16 cellular contexts compared by ENCODE assay signal in the genomic region with DNA sequence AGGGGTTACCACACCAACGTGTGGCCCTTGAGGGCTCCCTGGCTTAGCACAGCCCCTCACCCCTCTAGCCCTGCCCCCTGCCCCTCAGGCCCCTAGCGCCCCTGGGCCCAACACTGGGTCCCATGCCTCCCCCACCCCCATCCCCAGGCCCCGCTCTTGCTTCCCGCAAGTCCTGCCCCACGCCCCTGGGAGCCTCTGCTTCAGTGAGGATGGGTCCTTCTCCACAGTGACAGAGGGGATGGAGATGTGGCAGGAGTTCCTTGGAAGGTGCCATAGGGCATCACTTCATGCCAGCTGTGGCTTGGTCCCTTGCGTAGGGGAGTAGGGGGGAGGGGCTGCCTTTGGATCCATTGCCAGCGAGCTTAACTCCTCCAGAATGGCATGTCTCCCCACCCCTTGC. TPM values are rescaled to one million over a fixed set of nuclear protein-coding genes. Genes with fewer than 3 reads are reported as not detected.
DNase-seq lines count a peak whose midpoint lies in the region; ATAC-seq, FAIRE-seq and TF ChIP-seq lines count a peak whose summit lies in the region.
"Had no signal": no experiment of that assay in that cellular context is flagged by ENCODE, and none has a peak within 500 bp of the region (broad histone marks: within the 10 kb centered on the region; RNA-seq: fewer than 3 reads in every experiment).

No MANE protein-coding gene starts in this region.

- peak overlapping the region; percentile 98 for H2AK9ac ChIP-seq in IMR-90 (replicated peaks; ENCODE audit: low read depth, low read length, poor library complexity)

- H3K23ac ChIP-seq in IMR-90 (ENCODE audit: low read depth, low read length): 0 out of 2 replicates have a peak overlapping the region, but pooled peaks have one; percentile 43

- peak overlapping the region; percentile 99 for H2AK5ac ChIP-seq in IMR-90 (ENCODE audit: low read depth, low read length)

- peak overlapping the region; percentile 80 for H3K27ac ChIP-seq in IMR-90 (ENCODE audit: insufficient read depth, low read length)
- H3K27ac ChIP-seq in breast epithelium: peak overlapping the region; percentile 0 to 90
- H3K27ac ChIP-seq in kidney (ENCODE audit: low read depth in 2 of 2, low read length in 2 of 2): peak overlapping the region in 1 of 2 donors; percentile 96
- H3K27ac ChIP-seq in spleen: peak overlapping the region; percentile 36 to 95 (median 92)
- H3K27ac ChIP-seq: neural progenitor cell had no signal

- peak overlapping the region; percentile 88 for H3K14ac ChIP-seq in IMR-90 (replicated peaks; ENCODE audit: low read depth, low read length)

- no peaks in the 10 kb centered on the region for H3K36me3 ChIP-seq in IMR-90 (ENCODE audit: control insufficient read depth, insufficient read depth, low read length)
- no peaks in the 10 kb centered on the region for H3K36me3 ChIP-seq in breast epithelium
- H3K36me3 ChIP-seq in kidney (ENCODE audit: control insufficient read depth in 1 of 2, insufficient read depth in 2 of 2, low read length in 2 of 2): no peaks in the 10 kb centered on the region
- no peaks in the 10 kb centered on the region for H3K36me3 ChIP-seq in spleen
- H3K36me3 ChIP-seq: neural progenitor cell had no signal

- dilution Hi-C loops in IMR-90 (cut with HindIII; ENCODE audit: low sequenced_read_pairs, unreplicated experiment): no loop called here

- peaks cover 0 to 11% of the 10 kb centered on the region in 2 experiments; a peak in 1 of 4 replicates for H3K79me1 ChIP-seq in IMR-90 (ENCODE audit: low read depth in 1 of 2, low read length in 2 of 2)

- CTCF ChIA-PET in IMR-90 (lab: Yijun Ruan, JAX): no interaction called here

- intact Hi-C loops in IMR-90 (cut with micrococcal nuclease) (no loop called here), breast epithelium (cut with DNase I; ENCODE audit: low total_unique reads) (no loop called here), kidney (cut with DNase I) (no loop called here), spleen (cut with DNase I; ENCODE audit: low total_unique reads) (no loop called here)

- H3K9me3 ChIP-seq in IMR-90 (ENCODE audit: control insufficient read depth, insufficient read depth, low read length): no peaks in the 10 kb centered on the region
- no peaks in the 10 kb centered on the region for H3K9me3 ChIP-seq in breast epithelium
- H3K9me3 ChIP-seq in kidney (ENCODE audit: control insufficient read depth in 1 of 2, low read length in 2 of 2): no peaks in the 10 kb centered on the region
- peaks cover 0 to 15% (median 13%) of the 10 kb centered on the region in 8 donors for H3K9me3 ChIP-seq in spleen

- no peak overlapping the region for H3K56ac ChIP-seq in IMR-90 (ENCODE audit: extremely low read depth, insufficient read depth, low read length)

- no peak overlapping the region for H3K9ac ChIP-seq in IMR-90 (ENCODE audit: low read depth, low read length)
- H3K9ac ChIP-seq in kidney (ENCODE audit: low read length in 2 of 2): peak overlapping the region in 1 of 2 donors; percentile 5
- H3K9ac ChIP-seq: neural progenitor cell had no signal

- no CpG with 5 or more reads among the region's 7 CpGs for WGBS in IMR-90 (ENCODE audit: extremely low coverage in 2 of 2, insufficient read length in 1 of 2), 2 experiments
- WGBS in spleen, 5 donors: 87 to 96% (median 88%) methylated on average over 5 to 7 of the region's 7 CpGs

- peak overlapping the region; percentile 100 for H4K91ac ChIP-seq in IMR-90 (ENCODE audit: insufficient read depth, low read depth, low read length)

- H2BK20ac ChIP-seq in IMR-90 (ENCODE audit: low read depth, low read length): peak overlapping the region; percentile 79

- H3K9me1 ChIP-seq in IMR-90 (ENCODE audit: insufficient read depth, low read length): peaks cover 32% of the 10 kb centered on the region

- no peaks in the 10 kb centered on the region for H4K20me1 ChIP-seq in IMR-90 (ENCODE audit: insufficient read depth, low read length)

- POLR2A ChIA-PET in IMR-90 (lab: Charles Lee; ENCODE audit: unreplicated experiment): interaction anchor here (2.0 kb wide), 1 partner anchor 10 kb away, joined by 9 read pairs; a partner anchor contains a TSS

- TF ChIP-seq RAD21 in IMR-90 (IDR thresholded peaks at IDR 0.05; ENCODE audit: low read length): no peak

- in situ Hi-C loops in IMR-90 (cut with MboI; ENCODE audit: low sequenced_read_pairs): no loop called here

- peak overlapping the region; percentile 96 to 99; a peak in 3 of 4 replicates for H4K8ac ChIP-seq in IMR-90 (ENCODE audit: low read depth in 2 of 2, low read length in 2 of 2)

- BruUV-seq in IMR-90 (replicated peaks; lab: Mats Ljungman, UMichigan): no TSS peak

- FAIRE-seq in kidney (lab: Jason Lieb, UNC): no peak

- no peak overlapping the region for H3K4me2 ChIP-seq in IMR-90 (ENCODE audit: low read depth, low read length)
- H3K4me2 ChIP-seq: neural progenitor cell had no signal

- ATAC-seq in IMR-90 (ENCODE audit: low read depth): no peak

- DNase-seq in IMR-90 (no peak), breast epithelium (ENCODE audit: low spot score in 2 of 2) (no peak), kidney (peak; percentile 69), spleen (no peak), NCI-H1048 (lab: John Stamatoyannopoulos, UW) (no peak), C1 segment of cervical spinal cord (lab: John Stamatoyannopoulos, UW) (no peak), DMS53 (lab: John Stamatoyannopoulos, UW) (no peak)
- DNase-seq in stimulated activated CD4-positive, alpha-beta T cell treated with anti-CD3 and anti-CD28 coated beads, Interleukin-2, amount 100 ng/mL, for 48 hours: no peak
- DNase-seq: activated CD4-positive, alpha-beta T cell treated with anti-CD3 and anti-CD28 coated beads, Interleukin-2, amount 10 ng/mL, durations not matched to agents 7 days and 5 days; activated naive CD4-positive, alpha-beta T cell treated with anti-CD3 and anti-CD28 coated beads, Interleukin-2, amount 50 U/mL, for 16 hours; activated T-cell treated with anti-CD3 and anti-CD28 coated beads, Interleukin-2, amount 50 U/mL, for 1 hour; effector CD8-positive, alpha-beta T cell; NCI-H1436 treated with DMSO at 0.1 percent for 48 hours; NCI-H345; stimulated activated CD4-positive, alpha-beta T cell treated with anti-CD3 and anti-CD28 coated beads, Interleukin-4, amount 100 ng/mL, for 1 hour had no signal

- peak overlapping the region; percentile 33 for H2AFZ ChIP-seq in IMR-90 (replicated peaks; ENCODE audit: low read length, poor library complexity)
- H2AFZ ChIP-seq: neural progenitor cell had no signal

- peak overlapping the region; percentile 92 for H3K4ac ChIP-seq in IMR-90 (ENCODE audit: low read depth, low read length)

- peak overlapping the region; percentile 63; the same call in 2 of the 3 replicates for H2BK15ac ChIP-seq in IMR-90 (ENCODE audit: low read depth, low read length)

- 0 out of 2 replicates have a peak overlapping the region, but pooled peaks have one; percentile 44 for H4K5ac ChIP-seq in IMR-90 (ENCODE audit: low read depth, low read length)

- peak overlapping the region; percentile 93 for H2BK5ac ChIP-seq in IMR-90 (ENCODE audit: low read depth, low read length, poor library complexity, severe bottlenecking)

- peak overlapping the region; percentile 93 for H2BK120ac ChIP-seq in IMR-90 (ENCODE audit: low read depth, low read length)

- TF ChIP-seq POLR2A in IMR-90 (IDR thresholded peaks at IDR 0.05; ENCODE audit: low read depth, low read length) (no peak), breast epithelium (IDR thresholded peaks at IDR 0.05) (no peak), spleen (IDR thresholded peaks at IDR 0.05) (no peak)

- H3K27me3 ChIP-seq in IMR-90 (ENCODE audit: control insufficient read depth, insufficient read depth, low read length) (no peaks in the 10 kb centered on the region), breast epithelium (peaks cover 0 to 7% of the 10 kb centered on the region in 2 donors), spleen (replicated peaks in 1 of 7) (no peaks in the 10 kb centered on the region)

- H3K4me3 ChIP-seq in IMR-90 (ENCODE audit: insufficient read depth, low read depth, low read length) (no peak overlapping the region), breast epithelium (no peak overlapping the region), kidney (ENCODE audit: low read length in 2 of 2) (no peak overlapping the region), spleen (no peak overlapping the region)
- H3K4me3 ChIP-seq: neural progenitor cell had no signal

- H3K18ac ChIP-seq in IMR-90 (ENCODE audit: low read depth, low read length): no peak overlapping the region

- TF ChIP-seq CTCF in IMR-90 (conservative IDR thresholded peaks at IDR 0.05; ENCODE audit: low read depth, low read length) (no peak), breast epithelium (IDR thresholded peaks at IDR 0.05) (no peak), kidney (IDR thresholded peaks at IDR 0.05; ENCODE audit: borderline replicate concordance, extremely low read depth, insufficient read depth) (no peak), spleen (IDR thresholded peaks at IDR 0.05 in 8 of 11, conservative IDR thresholded peaks at IDR 0.05 in 3 of 11) (no peak)

- peaks cover 34% of the 10 kb centered on the region for H3K4me1 ChIP-seq in IMR-90 (ENCODE audit: control insufficient read depth, insufficient read depth, low read length)
- H3K4me1 ChIP-seq in breast epithelium: peaks cover 0 to 6% of the 10 kb centered on the region in 2 donors
- H3K4me1 ChIP-seq in kidney (ENCODE audit: control insufficient read depth in 1 of 2, insufficient read depth in 1 of 2, low read depth in 1 of 2, low read length in 2 of 2): peaks cover 37 to 42% of the 10 kb centered on the region in 2 donors
- H3K4me1 ChIP-seq in spleen: peaks cover 28 to 83% (median 58%) of the 10 kb centered on the region in 6 donors
- H3K4me1 ChIP-seq: neural progenitor cell had no signal

RNA-seq across cellular contexts. Expression of a gene that starts 9.5 kb away (rescaled TPM):
- total RNA-seq in IMR-90 (2012; rRNA removed) (9.0 and 9.4 TPM in 2 replicates), breast epithelium (10 to 100 TPM; 19.0 to 23.6 (median 23.6) TPM), kidney (39.4 TPM), spleen (10 to 100 TPM; 40.1 to 66.9 (median 54.8) TPM)
- polyA plus RNA-seq in IMR-90 (2012; rRNA removed) (16.7 and 17.3 TPM in 2 replicates), kidney (ENCODE audit: insufficient read depth, low read depth, low replicate concordance) (24.6 TPM), spleen (10 to 100 TPM; 17.2 to 34.0 (median 25.9) TPM)
- 18.4 and 23.5 TPM in 2 replicates for polyA plus RNA-seq in IMR-90 (2012; cell fraction: cytosol; rRNA removed)
- polyA plus RNA-seq in IMR-90 (2012; cell fraction: nucleus; rRNA removed; ENCODE audit: low replicate concordance): 14.2 and 18.0 TPM in 2 replicates

RNA-seq across cellular contexts. Expression of a gene that starts 14.9 kb away (rescaled TPM):
- total RNA-seq in IMR-90 (2012; rRNA removed) (38.7 and 44.4 TPM in 2 replicates), breast epithelium (10 to 100 TPM; 23.3 to 37.3 (median 26.5) TPM), kidney (28.2 TPM), spleen (10 to 100 TPM; 31.3 to 47.1 (median 40.6) TPM)
- polyA plus RNA-seq in IMR-90 (2012; rRNA removed) (22.8 and 25.3 TPM in 2 replicates), kidney (ENCODE audit: insufficient read depth, low read depth, low replicate concordance) (21.6 TPM), spleen (10 to 100 TPM; 13.7 to 17.1 (median 14.5) TPM)
- 14.3 and 18.5 TPM in 2 replicates for polyA plus RNA-seq in IMR-90 (2012; cell fraction: cytosol; rRNA removed)
- 19.5 and 31.2 TPM in 2 replicates for polyA plus RNA-seq in IMR-90 (2012; cell fraction: nucleus; rRNA removed; ENCODE audit: low replicate concordance)
